2 cellular contexts compared by ENCODE assay signal in genomic region chr18:76494541-76495403, GRCh38.
TF ChIP-seq lines count a peak whose summit lies in the region.

Gene ZNF516, minus strand, starts transcription at chr18:76495242. Its CDS starts 52,188 bp downstream, at chr18:76443054.

TF ChIP-seq in SK-N-SH, 30 proteins besides CTCF, POLR2A, EP300 and RAD21 (continued from another document):
- no peak for TF ChIP-seq USF2 (IDR thresholded peaks at IDR 0.05; ENCODE audit: borderline replicate concordance, low read depth, low read length)

TF ChIP-seq in SK-N-SH treated with all-trans-retinoic acid at 6 μM for 48 hours, 23 proteins besides CTCF, POLR2A, EP300 and RAD21 (continued from another document):
- TF ChIP-seq TSHZ2 (CRISPR knock-in tag; IDR thresholded peaks at IDR 0.05) (no peak), GLIS3 (CRISPR knock-in tag; IDR thresholded peaks at IDR 0.05) (no peak), RARB (CRISPR knock-in tag; IDR thresholded peaks at IDR 0.05) (no peak), ZNF70 (CRISPR knock-in tag; IDR thresholded peaks at IDR 0.05) (no peak), CSRNP3 (CRISPR knock-in tag; IDR thresholded peaks at IDR 0.05) (no peak), BACH2 (CRISPR knock-in tag; IDR thresholded peaks at IDR 0.05; ENCODE audit: borderline replicate concordance) (no peak), SNAI2 (CRISPR knock-in tag; IDR thresholded peaks at IDR 0.05) (no peak)
